ENCODE assay signal across 12 cellular contexts in the genomic region with DNA sequence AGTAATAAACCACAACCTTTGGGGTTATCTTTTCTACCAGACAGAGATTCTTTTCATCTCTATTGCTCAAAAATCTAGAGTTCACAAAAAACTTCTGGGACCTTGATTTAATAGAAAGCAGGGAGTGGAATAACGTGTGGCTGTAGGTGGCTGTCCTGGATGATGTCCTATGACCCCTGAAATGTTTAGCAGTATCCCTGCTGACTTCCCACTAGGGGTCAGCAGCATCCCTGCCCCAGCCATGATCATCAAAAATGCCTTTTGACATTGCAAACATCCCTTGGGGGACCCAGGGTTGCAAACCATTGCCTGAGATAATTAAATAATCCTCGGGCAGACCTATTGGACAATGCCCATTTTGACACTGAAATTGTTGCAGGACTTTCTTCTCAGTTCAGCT.
A peak's percentile ranks its signal among the peaks of the same experiment; 100 is the strongest.
DNase-seq lines count a peak whose midpoint lies in the region; TF ChIP-seq lines count a peak whose summit lies in the region.
"Had no signal": no experiment of that assay in that cellular context is flagged by ENCODE, and none has a peak within 500 bp of the region (broad histone marks: within the 10 kb centered on the region; RNA-seq: fewer than 3 reads in every experiment).

No MANE protein-coding gene starts in this region.

- H3K9ac ChIP-seq in mammary epithelial cell (ENCODE audit: insufficient read depth, low read length) = no peak overlapping the region
- H3K9ac ChIP-seq: BLaER1 treated with 17β-estradiol and CSF1 and Interleukin-3, amounts not matched to agents 10 nM and 100 nM had no signal

- H3K9me3 ChIP-seq in mammary epithelial cell (replicated peaks; ENCODE audit: insufficient read depth, low read length) = peaks cover 5% of the 10 kb centered on the region
- H3K9me3 ChIP-seq in sigmoid colon = peaks cover 0 to 3% (median under 1%) of the 10 kb centered on the region in 4 donors

- no peak for TF ChIP-seq EP300 in sigmoid colon (IDR thresholded peaks at IDR 0.05)

- peak; percentile 14 for TF ChIP-seq CTCF in MCF 10A (IDR thresholded peaks at IDR 0.05; ENCODE audit: unreplicated experiment)
- no peak for TF ChIP-seq CTCF in mammary epithelial cell (conservative IDR thresholded peaks at IDR 0.05 in 1 of 2, IDR thresholded peaks at IDR 0.05 in 1 of 2; ENCODE audit: extremely low read depth in 1 of 2, insufficient read depth in 1 of 2, low read depth in 1 of 2, low read length in 2 of 2)
- TF ChIP-seq CTCF in chondrocyte (IDR thresholded peaks at IDR 0.05) = peak; percentile 48
- TF ChIP-seq CTCF in retinal pigment epithelial cell (conservative IDR thresholded peaks at IDR 0.05; ENCODE audit: low read depth, low read length) = peak; percentile 59
- no peak for TF ChIP-seq CTCF in sigmoid colon (IDR thresholded peaks at IDR 0.05)

- no peaks in the 10 kb centered on the region for H3K4me1 Mint-ChIP-seq in MCF 10A (ENCODE audit: insufficient read depth, unreplicated experiment)
- no peaks in the 10 kb centered on the region for H3K4me1 Mint-ChIP-seq in chondrocyte (ENCODE audit: low read depth)
- no peaks in the 10 kb centered on the region for H3K4me1 Mint-ChIP-seq in activated T-helper 2 cell treated with anti-CD3 and anti-CD28 coated beads, Interferon-gamma antibody, Interleukin-2, Interleukin-4, amounts not matched to agents 10 μg/mL and 5 μg/mL and 100 μg/mL, durations not matched to agents 14 hours and 24 hours and 36 hours (ENCODE audit: low read depth)

- no peaks in the 10 kb centered on the region for H3K4me1 ChIP-seq in mammary epithelial cell (ENCODE audit: insufficient read depth, low read length)
- peaks cover 0 to 13% (median 10%) of the 10 kb centered on the region in 4 donors for H3K4me1 ChIP-seq in sigmoid colon

- CTCF ChIA-PET in MCF 10A (lab: Yijun Ruan, JAX) (interaction anchor here (0.6 to 0.8 kb wide), 3 partner anchors 10 to 324 kb away, joined by 3 to 4 read pairs (median 4); no protein-coding TSS in a partner anchor), mammary epithelial cell (lab: Charles Lee; ENCODE audit: low non-redundant PET) (no interaction called here)

- H3K9me3 Mint-ChIP-seq in MCF 10A (ENCODE audit: unreplicated experiment) (no peaks in the 10 kb centered on the region), chondrocyte (ENCODE audit: low read depth) (peaks cover 7% of the 10 kb centered on the region)
- peaks cover 3% of the 10 kb centered on the region for H3K9me3 Mint-ChIP-seq in activated T-helper 2 cell treated with anti-CD3 and anti-CD28 coated beads, Interferon-gamma antibody, Interleukin-2, Interleukin-4, amounts not matched to agents 10 μg/mL and 5 μg/mL and 100 μg/mL, durations not matched to agents 14 hours and 24 hours and 36 hours

- H3K36me3 Mint-ChIP-seq in MCF 10A (ENCODE audit: insufficient read depth, unreplicated experiment) (no peaks in the 10 kb centered on the region), chondrocyte (ENCODE audit: low read depth) (peaks cover 2% of the 10 kb centered on the region)
- no peaks in the 10 kb centered on the region for H3K36me3 Mint-ChIP-seq in activated T-helper 2 cell treated with anti-CD3 and anti-CD28 coated beads, Interferon-gamma antibody, Interleukin-2, Interleukin-4, amounts not matched to agents 10 μg/mL and 5 μg/mL and 100 μg/mL, durations not matched to agents 14 hours and 24 hours and 36 hours (ENCODE audit: low read depth)

- peak; percentile 18 for DNase-seq in MCF 10A (ENCODE audit: unreplicated experiment)
- DNase-seq in mammary epithelial cell = no peak
- DNase-seq in LHCN-M2 (ENCODE audit: low read depth) = peak; percentile 14
- DNase-seq in chondrocyte (ENCODE audit: low spot score) = no peak
- no peak for DNase-seq in retinal pigment epithelial cell (ENCODE audit: low read depth)
- no peak for DNase-seq in GDM1 (lab: John Stamatoyannopoulos, UW)
- DNase-seq in sigmoid colon = no peak
- no peak for DNase-seq in activated T-helper 2 cell treated with anti-CD3 and anti-CD28 coated beads, Interferon-gamma antibody, Interleukin-2, Interleukin-4, amounts not matched to agents 10 μg/mL and 5 μg/mL and 100 μg/mL, durations not matched to agents 14 hours and 24 hours and 36 hours (ENCODE audit: low spot score)
- DNase-seq: activated naive CD4-positive, alpha-beta T cell treated with anti-CD3 and anti-CD28 coated beads, Interleukin-2, amount 50 U/mL, for 16 hours; HCEC 1CT; NCI-H510A treated with DMSO at 0.1 percent for 48 hours had no signal

- H3K27ac ChIP-seq in mammary epithelial cell (ENCODE audit: insufficient read depth, low read depth, low read length) (no peak overlapping the region), sigmoid colon (no peak overlapping the region)
- H3K27ac ChIP-seq: BLaER1 treated with 17β-estradiol and CSF1 and Interleukin-3, amounts not matched to agents 10 nM and 100 nM had no signal

- BruUV-seq in MCF 10A (replicated peaks; lab: Mats Ljungman, UMichigan) = no TSS peak
- BruUV-seq in mammary epithelial cell (replicated peaks; lab: Mats Ljungman, UMichigan) = no TSS peak

- no peak for TF ChIP-seq POLR2A in sigmoid colon (IDR thresholded peaks at IDR 0.05)

- H3K4me3 Mint-ChIP-seq in MCF 10A (ENCODE audit: unreplicated experiment) (no peak overlapping the region), chondrocyte (ENCODE audit: unreplicated experiment) (no peak overlapping the region)
- no peak overlapping the region for H3K4me3 Mint-ChIP-seq in activated T-helper 2 cell treated with anti-CD3 and anti-CD28 coated beads, Interferon-gamma antibody, Interleukin-2, Interleukin-4, amounts not matched to agents 10 μg/mL and 5 μg/mL and 100 μg/mL, durations not matched to agents 14 hours and 24 hours and 36 hours (ENCODE audit: low read depth)

- H3K4me3 ChIP-seq in mammary epithelial cell (replicated peaks in 1 of 3; ENCODE audit: insufficient read depth in 1 of 3, low read depth in 2 of 3, low read length in 3 of 3) = no peak overlapping the region
- no peak overlapping the region for H3K4me3 ChIP-seq in retinal pigment epithelial cell (ENCODE audit: low read length)
- H3K4me3 ChIP-seq in sigmoid colon = no peak overlapping the region
- H3K4me3 ChIP-seq: BLaER1 treated with 17β-estradiol and CSF1 and Interleukin-3, amounts not matched to agents 10 nM and 100 nM had no signal

- H3K27me3 Mint-ChIP-seq in MCF 10A (ENCODE audit: insufficient read depth, unreplicated experiment) (peaks cover 27% of the 10 kb centered on the region), chondrocyte (ENCODE audit: low read depth) (peaks cover 15% of the 10 kb centered on the region)
- H3K27me3 Mint-ChIP-seq in activated T-helper 2 cell treated with anti-CD3 and anti-CD28 coated beads, Interferon-gamma antibody, Interleukin-2, Interleukin-4, amounts not matched to agents 10 μg/mL and 5 μg/mL and 100 μg/mL, durations not matched to agents 14 hours and 24 hours and 36 hours (ENCODE audit: low read depth) = no peaks in the 10 kb centered on the region

- no peaks in the 10 kb centered on the region for H3K36me3 ChIP-seq in mammary epithelial cell (ENCODE audit: insufficient read depth, low read length)
- no peaks in the 10 kb centered on the region for H3K36me3 ChIP-seq in sigmoid colon
- H3K36me3 ChIP-seq: BLaER1 treated with 17β-estradiol and CSF1 and Interleukin-3, amounts not matched to agents 10 nM and 100 nM had no signal

- no peak overlapping the region for H3K27ac Mint-ChIP-seq in MCF 10A (ENCODE audit: low read depth, unreplicated experiment)
- no peak overlapping the region for H3K27ac Mint-ChIP-seq in chondrocyte (ENCODE audit: unreplicated experiment)
- no peak overlapping the region for H3K27ac Mint-ChIP-seq in activated T-helper 2 cell treated with anti-CD3 and anti-CD28 coated beads, Interferon-gamma antibody, Interleukin-2, Interleukin-4, amounts not matched to agents 10 μg/mL and 5 μg/mL and 100 μg/mL, durations not matched to agents 14 hours and 24 hours and 36 hours

- in situ Hi-C loops in mammary epithelial cell (cut with MboI; ENCODE audit: low sequenced_read_pairs in 2 of 2) = no loop called here

- no peak overlapping the region for H2AFZ ChIP-seq in mammary epithelial cell (ENCODE audit: low read depth, low read length)

- H3K27me3 ChIP-seq in mammary epithelial cell (ENCODE audit: insufficient read depth, low read length) = no peaks in the 10 kb centered on the region
- no peaks in the 10 kb centered on the region for H3K27me3 ChIP-seq in sigmoid colon
- H3K27me3 ChIP-seq: BLaER1 treated with 17β-estradiol and CSF1 and Interleukin-3, amounts not matched to agents 10 nM and 100 nM had no signal

- intact Hi-C loops in MCF 10A (cut with micrococcal nuclease) = no loop called here
- intact Hi-C loops in mammary epithelial cell (cut with micrococcal nuclease) = no loop called here
- intact Hi-C loops in sigmoid colon (cut with DNase I) = no loop called here
- intact Hi-C loops in activated T-helper 2 cell treated with anti-CD3 and anti-CD28 coated beads, Interferon-gamma antibody, Interleukin-2, Interleukin-4, amounts not matched to agents 10 μg/mL and 5 μg/mL and 100 μg/mL, durations not matched to agents 14 hours and 24 hours and 36 hours (cut with micrococcal nuclease) = no loop called here

- POLR2A ChIA-PET in MCF 10A (lab: Yijun Ruan, JAX) = no interaction called here

- WGBS in mammary epithelial cell (ENCODE audit: low coverage, missing lambda C conversion rate) = 14% methylated on average over 2 of the region's 2 CpGs
- WGBS in sigmoid colon, 2 donors = 36 to 68% methylated on average over 2 of the region's 2 CpGs

- no peaks in the 10 kb centered on the region for H3K79me2 ChIP-seq in mammary epithelial cell (ENCODE audit: insufficient read depth, low read length)

- H3K4me2 ChIP-seq in mammary epithelial cell (ENCODE audit: insufficient read depth, low read depth, low read length) = no peak overlapping the region

- dilution Hi-C loops in mammary epithelial cell (cut with HindIII; ENCODE audit: low sequenced_read_pairs) = no loop called here

- no peaks in the 10 kb centered on the region for H4K20me1 ChIP-seq in mammary epithelial cell (ENCODE audit: insufficient read depth, low read length)
- H4K20me1 ChIP-seq: BLaER1 treated with 17β-estradiol and CSF1 and Interleukin-3, amounts not matched to agents 10 nM and 100 nM had no signal

Comparison
In these comparisons a context has a peak if more than half of its experiments do, and no peak if none do; other contexts are left out.
1. DNase-seq: peak in MCF 10A (single experiment) and LHCN-M2 (single experiment); none in mammary epithelial cell (single experiment), chondrocyte (single experiment), retinal pigment epithelial cell (single experiment), GDM1 (single experiment), sigmoid colon (single experiment) and activated T-helper 2 cell treated with anti-CD3 and anti-CD28 coated beads, Interferon-gamma antibody, Interleukin-2, Interleukin-4, amounts not matched to agents 10 μg/mL and 5 μg/mL and 100 μg/mL, durations not matched to agents 14 hours and 24 hours and 36 hours (single experiment).
2. CTCF ChIP-seq: peak in MCF 10A (single experiment), chondrocyte (single experiment) and retinal pigment epithelial cell (single experiment); none in mammary epithelial cell (0 of 2) and sigmoid colon (0 of 4).